ENCODE assay signal across 8 cellular contexts in genomic region chr3:134312873-134313838, GRCh38.
A peak's percentile ranks its signal among the peaks of the same experiment; 100 is the strongest.
DNase-seq lines count a peak whose midpoint lies in the region; ATAC-seq and TF ChIP-seq lines count a peak whose summit lies in the region.

No MANE protein-coding gene starts in this region.

- H3K36me3 ChIP-seq in GM23248 (ENCODE audit: low read depth) = no peaks in the 10 kb centered on the region

- peak overlapping the region; percentile 82 for H3K4me2 ChIP-seq in GM23248 (ENCODE audit: unreplicated experiment)

- in situ Hi-C loops in GM23248 (cut with MboI) = no loop called here

- intact Hi-C loops in right cardiac atrium (cut with DNase I) = loop anchor here (2.0 to 5.0 kb wide), 4 partner anchors 59 to 159 kb away; partner anchors contain the start of gene AMOTL2 (in 3 of the 4)

- H3K79me2 ChIP-seq in GM23248 (ENCODE audit: insufficient read depth) = no peaks in the 10 kb centered on the region

- DNase-seq in GM23248 (peak; percentile 84), amniotic epithelial cell (ENCODE audit: low read depth) (peak; percentile 79), right cardiac atrium (peak; percentile 83 to 93 (median 93)), retinal pigment epithelial cell (ENCODE audit: low read depth) (no peak), T-helper 9 cell (no peak), middle frontal gyrus (ENCODE audit: extremely low spot score, low spot score) (no peak)

- H3K9me3 ChIP-seq in GM23248 (ENCODE audit: low read depth) = no peaks in the 10 kb centered on the region
- H3K9me3 ChIP-seq in right cardiac atrium (ENCODE audit: control insufficient read depth, low read length) = no peaks in the 10 kb centered on the region

- H3K9ac ChIP-seq in GM23248 = peak overlapping the region; percentile 86

- peaks cover 80% of the 10 kb centered on the region for H3K4me1 ChIP-seq in GM23248 (ENCODE audit: insufficient read depth)
- peaks cover 22% of the 10 kb centered on the region for H3K4me1 ChIP-seq in right cardiac atrium (ENCODE audit: control insufficient read depth, insufficient read depth, low read length)

- no peaks in the 10 kb centered on the region for H3K27me3 ChIP-seq in GM23248 (replicated peaks; ENCODE audit: insufficient read depth)
- H3K27me3 ChIP-seq in right cardiac atrium (ENCODE audit: control insufficient read depth, insufficient read depth) = no peaks in the 10 kb centered on the region

- peak overlapping the region; percentile 43; the same call in 1 of the 2 replicates for H2AFZ ChIP-seq in GM23248

- H3K27ac ChIP-seq in GM23248 (peak overlapping the region; percentile 85), right cardiac atrium (ENCODE audit: low read length) (peak overlapping the region; percentile 77)

- peak; percentile 81 to 87 for ATAC-seq in right cardiac atrium
- ATAC-seq in HG03025 (IDR thresholded peaks at IDR 0.05; ENCODE audit: low FRiP score, unreplicated experiment) = no peak
- no peak for ATAC-seq in GM21737 (IDR thresholded peaks at IDR 0.05; ENCODE audit: unreplicated experiment)

- peak; percentile 56 for TF ChIP-seq CTCF in retinal pigment epithelial cell (conservative IDR thresholded peaks at IDR 0.05; ENCODE audit: low read depth, low read length)

- H3K4me3 ChIP-seq in GM23248 = peak overlapping the region; percentile 75
- peak overlapping the region; percentile 29 for H3K4me3 ChIP-seq in right cardiac atrium (ENCODE audit: low read length)
- peak overlapping the region; percentile 46 for H3K4me3 ChIP-seq in retinal pigment epithelial cell (ENCODE audit: low read length)

- no peaks in the 10 kb centered on the region for H3K9me2 ChIP-seq in GM23248 (ENCODE audit: insufficient read depth)

- 27 to 36% methylated on average over 47 to 69 of the region's 74 CpGs for WGBS in GM23248 (ENCODE audit: low coverage in 1 of 2, low lambda C conversion rate in 2 of 2, missing lambda C conversion rate in 2 of 2), 2 experiments
- WGBS in right cardiac atrium = 9% methylated on average over 74 of the region's 74 CpGs

- H4K20me1 ChIP-seq in GM23248 (ENCODE audit: insufficient read depth) = no peaks in the 10 kb centered on the region

- H3F3A ChIP-seq in GM23248 (ENCODE audit: insufficient read depth) = peaks cover 59% of the 10 kb centered on the region

Comparison
In these comparisons a context has a peak if more than half of its experiments do, and no peak if none do; other contexts are left out.
1. DNase-seq: peak in GM23248 (single experiment), amniotic epithelial cell (single experiment) and right cardiac atrium (3 of 3); none in retinal pigment epithelial cell (single experiment), T-helper 9 cell (single experiment) and middle frontal gyrus (single experiment).
2. ATAC-seq: peak in right cardiac atrium (2 of 2); none in HG03025 (single experiment) and GM21737 (single experiment).
3. Peak in every context shown above with its lines, with median percentiles within 50 percentile points of each other: H3K4me3 ChIP-seq.